8 cellular contexts compared by ENCODE assay signal in the genomic region with DNA sequence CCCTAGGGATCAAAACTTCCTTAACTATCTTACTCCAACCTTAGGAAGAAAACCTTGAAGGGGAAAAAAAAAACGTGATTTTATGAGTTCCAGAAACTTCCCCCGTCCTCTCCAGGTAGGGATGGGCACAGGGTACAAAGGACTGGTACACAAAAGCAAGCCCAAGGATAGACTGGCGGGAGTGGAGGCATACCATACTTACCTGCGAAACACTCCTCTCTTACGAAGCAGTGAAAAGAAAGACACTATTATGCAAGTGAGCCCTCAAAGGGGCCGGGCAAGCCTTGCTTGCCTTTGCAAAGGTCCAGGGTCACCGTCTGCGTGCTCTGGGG. TPM values are rescaled to one million over a fixed set of nuclear protein-coding genes. Genes with fewer than 3 reads are reported as not detected.
DNase-seq lines count a peak whose midpoint lies in the region; ATAC-seq and TF ChIP-seq lines count a peak whose summit lies in the region.

No MANE protein-coding gene starts in this region.

- POLR2A ChIA-PET in activated CD4-positive, alpha-beta T cell treated with anti-CD3 and anti-CD28 coated beads, Interleukin-2, amount 10 ng/mL, durations not matched to agents 7 days and 5 days (lab: Charles Lee) = no interaction called here

- DNase-seq in activated CD4-positive, alpha-beta T cell treated with anti-CD3 and anti-CD28 coated beads, Interleukin-2, amount 10 ng/mL, durations not matched to agents 7 days and 5 days = no peak
- no peak for DNase-seq in activated CD4-positive, alpha-beta T cell treated with anti-CD3 and anti-CD28 coated beads, Interleukin-2, amount 50 U/mL, for 1 hour
- no peak for DNase-seq in chondrocyte (ENCODE audit: low spot score)
- DNase-seq in lung (ENCODE audit: low spot score) = no peak
- DNase-seq in type B pancreatic cell (ENCODE audit: extremely low spot score, unreplicated experiment) = no peak
- no peak for DNase-seq in islet precursor cell
- DNase-seq in NCI-H2171 (lab: John Stamatoyannopoulos, UW) = no peak

- no peaks in the 10 kb centered on the region for H3K9me3 Mint-ChIP-seq in activated CD4-positive, alpha-beta T cell treated with anti-CD3 and anti-CD28 coated beads, Interleukin-2, amount 10 ng/mL, durations not matched to agents 7 days and 5 days
- H3K9me3 Mint-ChIP-seq in chondrocyte (ENCODE audit: low read depth) (peaks cover 3% of the 10 kb centered on the region), type B pancreatic cell (no peaks in the 10 kb centered on the region)

- peak; percentile 41 for ATAC-seq in lung (ENCODE audit: insufficient read depth, low FRiP score)
- no peak for ATAC-seq in GM18519 (IDR thresholded peaks at IDR 0.05; ENCODE audit: low FRiP score, unreplicated experiment)

- no peaks in the 10 kb centered on the region for H3K36me3 Mint-ChIP-seq in activated CD4-positive, alpha-beta T cell treated with anti-CD3 and anti-CD28 coated beads, Interleukin-2, amount 10 ng/mL, durations not matched to agents 7 days and 5 days (ENCODE audit: low read depth)
- H3K36me3 Mint-ChIP-seq in chondrocyte (ENCODE audit: low read depth) (no peaks in the 10 kb centered on the region), type B pancreatic cell (no peaks in the 10 kb centered on the region)

- H3K4me3 Mint-ChIP-seq in activated CD4-positive, alpha-beta T cell treated with anti-CD3 and anti-CD28 coated beads, Interleukin-2, amount 10 ng/mL, durations not matched to agents 7 days and 5 days = peak overlapping the region; percentile 77
- H3K4me3 Mint-ChIP-seq in chondrocyte (ENCODE audit: unreplicated experiment) = peak overlapping the region; percentile 95
- H3K4me3 Mint-ChIP-seq in type B pancreatic cell = peak overlapping the region; percentile 98

- TF ChIP-seq CTCF in chondrocyte (IDR thresholded peaks at IDR 0.05) (no peak), lung (IDR thresholded peaks at IDR 0.05; ENCODE audit: control extremely low read depth, extremely low read depth) (no peak), type B pancreatic cell (conservative IDR thresholded peaks at IDR 0.05) (no peak)

- no peaks in the 10 kb centered on the region for H3K27me3 ChIP-seq in lung (ENCODE audit: control insufficient read depth, insufficient read depth)

- CTCF ChIA-PET in activated CD4-positive, alpha-beta T cell treated with anti-CD3 and anti-CD28 coated beads, Interleukin-2, amount 10 ng/mL, durations not matched to agents 7 days and 5 days (lab: Charles Lee) = no interaction called here

- H3K9me3 ChIP-seq in lung (ENCODE audit: control insufficient read depth in 2 of 2, insufficient read depth in 1 of 2, low read length in 1 of 2) = no peaks in the 10 kb centered on the region

- H3K4me3 ChIP-seq in lung = peak overlapping the region; percentile 37

- peaks cover 7% of the 10 kb centered on the region for H3K4me1 Mint-ChIP-seq in activated CD4-positive, alpha-beta T cell treated with anti-CD3 and anti-CD28 coated beads, Interleukin-2, amount 10 ng/mL, durations not matched to agents 7 days and 5 days
- peaks cover 21% of the 10 kb centered on the region for H3K4me1 Mint-ChIP-seq in chondrocyte (ENCODE audit: low read depth)
- no peaks in the 10 kb centered on the region for H3K4me1 Mint-ChIP-seq in type B pancreatic cell (ENCODE audit: unreplicated experiment)

- H3K36me3 ChIP-seq in lung (ENCODE audit: control insufficient read depth in 2 of 2, insufficient read depth in 2 of 2, low read length in 2 of 2) = no peaks in the 10 kb centered on the region

- H3K27me3 Mint-ChIP-seq in activated CD4-positive, alpha-beta T cell treated with anti-CD3 and anti-CD28 coated beads, Interleukin-2, amount 10 ng/mL, durations not matched to agents 7 days and 5 days = peaks cover 16% of the 10 kb centered on the region
- H3K27me3 Mint-ChIP-seq in chondrocyte (ENCODE audit: low read depth) = no peaks in the 10 kb centered on the region
- H3K27me3 Mint-ChIP-seq in type B pancreatic cell = no peaks in the 10 kb centered on the region

- H3K27ac ChIP-seq in lung (ENCODE audit: low read depth in 1 of 2, low read length in 1 of 2) = peak overlapping the region in 1 of 2 donors; percentile 59

- no peaks in the 10 kb centered on the region for H3K4me1 ChIP-seq in lung (ENCODE audit: control insufficient read depth in 2 of 2, insufficient read depth in 2 of 2, low read length in 2 of 2)

- WGBS in lung, 2 donors = 40 to 63% methylated on average over 5 to 8 of the region's 8 CpGs

- H3K27ac Mint-ChIP-seq in activated CD4-positive, alpha-beta T cell treated with anti-CD3 and anti-CD28 coated beads, Interleukin-2, amount 10 ng/mL, durations not matched to agents 7 days and 5 days = no peak overlapping the region
- H3K27ac Mint-ChIP-seq in chondrocyte (ENCODE audit: unreplicated experiment) (no peak overlapping the region), type B pancreatic cell (peak overlapping the region; percentile 95)

RNA-seq across cellular contexts. Expression of a gene that starts 0.7 kb away (rescaled TPM):
- not detected for total RNA-seq in activated CD4-positive, alpha-beta T cell treated with anti-CD3 and anti-CD28 coated beads, Interleukin-2, amount 10 ng/mL, durations not matched to agents 7 days and 5 days
- total RNA-seq in chondrocyte (17.8 to 23.0 TPM (median 18.6 TPM) in 3 replicates), lung (10 to 100 TPM; 17.4 to 56.2 TPM), type B pancreatic cell (ENCODE audit: low replicate concordance) (99.3 and 140 TPM in 2 replicates)
- 10 to 100 TPM; 11.7 to 15.1 TPM for polyA plus RNA-seq in lung

RNA-seq across cellular contexts. Expression of a gene that starts 8.0 kb away (rescaled TPM):
- not detected for total RNA-seq in activated CD4-positive, alpha-beta T cell treated with anti-CD3 and anti-CD28 coated beads, Interleukin-2, amount 10 ng/mL, durations not matched to agents 7 days and 5 days
- total RNA-seq in chondrocyte (10.0 to 21.1 TPM (median 10.8 TPM) in 3 replicates), lung (10 to 100 TPM; 13.6 to 19.1 TPM), type B pancreatic cell (ENCODE audit: low replicate concordance) (7.7 and 13.6 TPM in 2 replicates)
- polyA plus RNA-seq in lung = 1 to 10 TPM; 5.6 to 8.1 TPM

RNA-seq across cellular contexts. Expression of a gene that starts 51.2 kb away (rescaled TPM):
- not detected for total RNA-seq in activated CD4-positive, alpha-beta T cell treated with anti-CD3 and anti-CD28 coated beads, Interleukin-2, amount 10 ng/mL, durations not matched to agents 7 days and 5 days
- total RNA-seq in chondrocyte (1.5 to 1.9 TPM in 2 of 3 replicates, not detected in the other), lung (not detected), type B pancreatic cell (ENCODE audit: low replicate concordance) (1.1 and 2.3 TPM in 2 replicates)
- polyA plus RNA-seq in lung = not detected

Comparison
In these comparisons a context has a peak if more than half of its experiments do, and no peak if none do; other contexts are left out.
1. RNA of a gene that starts 0.7 kb away (total RNA-seq): 99.3 to 140 TPM in type B pancreatic cell, 17.4 to 56.2 TPM in lung and 17.8 to 23.0 TPM in chondrocyte; not detected in activated CD4-positive, alpha-beta T cell treated with anti-CD3 and anti-CD28 coated beads, Interleukin-2, amount 10 ng/mL, durations not matched to agents 7 days and 5 days; every median in the first group is over 10 times any median in the second.
2. Peak in every context shown above with its lines, with median percentiles within 50 percentile points of each other: H3K4me3 Mint-ChIP-seq.